ENCODE assay signal across 2 cellular contexts in genomic region chr5:172583931-172584511, GRCh38.
TF ChIP-seq lines count a peak whose summit lies in the region.

No MANE protein-coding gene starts in this region.

TF ChIP-seq in liver, 16 proteins besides CTCF, POLR2A, EP300 and RAD21 (continued from another document):
- TF ChIP-seq, protein P1, sequence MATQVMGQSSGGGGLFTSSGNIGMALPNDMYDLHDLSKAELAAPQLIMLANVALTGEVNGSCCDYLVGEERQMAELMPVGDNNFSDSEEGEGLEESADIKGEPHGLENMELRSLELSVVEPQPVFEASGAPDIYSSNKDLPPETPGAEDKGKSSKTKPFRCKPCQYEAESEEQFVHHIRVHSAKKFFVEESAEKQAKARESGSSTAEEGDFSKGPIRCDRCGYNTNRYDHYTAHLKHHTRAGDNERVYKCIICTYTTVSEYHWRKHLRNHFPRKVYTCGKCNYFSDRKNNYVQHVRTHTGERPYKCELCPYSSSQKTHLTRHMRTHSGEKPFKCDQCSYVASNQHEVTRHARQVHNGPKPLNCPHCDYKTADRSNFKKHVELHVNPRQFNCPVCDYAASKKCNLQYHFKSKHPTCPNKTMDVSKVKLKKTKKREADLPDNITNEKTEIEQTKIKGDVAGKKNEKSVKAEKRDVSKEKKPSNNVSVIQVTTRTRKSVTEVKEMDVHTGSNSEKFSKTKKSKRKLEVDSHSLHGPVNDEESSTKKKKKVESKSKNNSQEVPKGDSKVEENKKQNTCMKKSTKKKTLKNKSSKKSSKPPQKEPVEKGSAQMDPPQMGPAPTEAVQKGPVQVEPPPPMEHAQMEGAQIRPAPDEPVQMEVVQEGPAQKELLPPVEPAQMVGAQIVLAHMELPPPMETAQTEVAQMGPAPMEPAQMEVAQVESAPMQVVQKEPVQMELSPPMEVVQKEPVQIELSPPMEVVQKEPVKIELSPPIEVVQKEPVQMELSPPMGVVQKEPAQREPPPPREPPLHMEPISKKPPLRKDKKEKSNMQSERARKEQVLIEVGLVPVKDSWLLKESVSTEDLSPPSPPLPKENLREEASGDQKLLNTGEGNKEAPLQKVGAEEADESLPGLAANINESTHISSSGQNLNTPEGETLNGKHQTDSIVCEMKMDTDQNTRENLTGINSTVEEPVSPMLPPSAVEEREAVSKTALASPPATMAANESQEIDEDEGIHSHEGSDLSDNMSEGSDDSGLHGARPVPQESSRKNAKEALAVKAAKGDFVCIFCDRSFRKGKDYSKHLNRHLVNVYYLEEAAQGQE (IDR thresholded peaks at IDR 0.05): peak; percentile 72
- peak; percentile 23 for TF ChIP-seq ATF3 (IDR thresholded peaks at IDR 0.05)
- no peak for TF ChIP-seq FOXA1 (IDR thresholded peaks at IDR 0.05)
- peak; percentile 99 for TF ChIP-seq NR2F2 (IDR thresholded peaks at IDR 0.05)
- no peak for TF ChIP-seq ZBTB33 (IDR thresholded peaks at IDR 0.05)
- TF ChIP-seq MAX (IDR thresholded peaks at IDR 0.05): peak; percentile 43
- TF ChIP-seq GABPA (IDR thresholded peaks at IDR 0.05 in 1 of 2, conservative IDR thresholded peaks at IDR 0.05 in 1 of 2): peak in 1 of 2 donors; percentile 33
- peak in 1 of 2 donors; percentile 27 for TF ChIP-seq EGR1 (IDR thresholded peaks at IDR 0.05; ENCODE audit: low read depth in 2 of 2)
- TF ChIP-seq RXRA (IDR thresholded peaks at IDR 0.05): peak; percentile 67 to 76
- TF ChIP-seq SP1 (IDR thresholded peaks at IDR 0.05): peak; percentile 82
- no peak for TF ChIP-seq HNF4A (conservative IDR thresholded peaks at IDR 0.05)

TF ChIP-seq in HepG2, 621 proteins besides CTCF, POLR2A, EP300 and RAD21 (continued from another document):
- TF ChIP-seq, protein P2, sequence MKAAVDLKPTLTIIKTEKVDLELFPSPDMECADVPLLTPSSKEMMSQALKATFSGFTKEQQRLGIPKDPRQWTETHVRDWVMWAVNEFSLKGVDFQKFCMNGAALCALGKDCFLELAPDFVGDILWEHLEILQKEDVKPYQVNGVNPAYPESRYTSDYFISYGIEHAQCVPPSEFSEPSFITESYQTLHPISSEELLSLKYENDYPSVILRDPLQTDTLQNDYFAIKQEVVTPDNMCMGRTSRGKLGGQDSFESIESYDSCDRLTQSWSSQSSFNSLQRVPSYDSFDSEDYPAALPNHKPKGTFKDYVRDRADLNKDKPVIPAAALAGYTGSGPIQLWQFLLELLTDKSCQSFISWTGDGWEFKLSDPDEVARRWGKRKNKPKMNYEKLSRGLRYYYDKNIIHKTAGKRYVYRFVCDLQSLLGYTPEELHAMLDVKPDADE (CRISPR knock-in tag; IDR thresholded peaks at IDR 0.05): no peak
- TF ChIP-seq, protein P3, sequence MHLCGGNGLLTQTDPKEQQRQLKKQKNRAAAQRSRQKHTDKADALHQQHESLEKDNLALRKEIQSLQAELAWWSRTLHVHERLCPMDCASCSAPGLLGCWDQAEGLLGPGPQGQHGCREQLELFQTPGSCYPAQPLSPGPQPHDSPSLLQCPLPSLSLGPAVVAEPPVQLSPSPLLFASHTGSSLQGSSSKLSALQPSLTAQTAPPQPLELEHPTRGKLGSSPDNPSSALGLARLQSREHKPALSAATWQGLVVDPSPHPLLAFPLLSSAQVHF (CRISPR knock-in tag; IDR thresholded peaks at IDR 0.05): no peak
- TF ChIP-seq ZSCAN20 (CRISPR knock-in tag; IDR thresholded peaks at IDR 0.05; ENCODE audit: borderline replicate concordance) (no peak), ZNF576 (CRISPR knock-in tag; IDR thresholded peaks at IDR 0.05) (no peak), CC2D1A (CRISPR knock-in tag; IDR thresholded peaks at IDR 0.05) (no peak), ZNF543 (CRISPR knock-in tag; IDR thresholded peaks at IDR 0.05) (no peak), SMAD9 (CRISPR knock-in tag; IDR thresholded peaks at IDR 0.05) (no peak), MYC (CRISPR knock-in tag; IDR thresholded peaks at IDR 0.05; ENCODE audit: borderline replicate concordance) (no peak), MLX (CRISPR knock-in tag; IDR thresholded peaks at IDR 0.05) (no peak), MXI1 (IDR thresholded peaks at IDR 0.05; ENCODE audit: borderline replicate concordance, low read depth, low read length) (no peak), GATAD1 (CRISPR knock-in tag; IDR thresholded peaks at IDR 0.05) (no peak), HMGA1 (CRISPR knock-in tag; conservative IDR thresholded peaks at IDR 0.05) (no peak), MED13 (CRISPR knock-in tag; IDR thresholded peaks at IDR 0.05) (no peak)
- TF ChIP-seq, protein P4, sequence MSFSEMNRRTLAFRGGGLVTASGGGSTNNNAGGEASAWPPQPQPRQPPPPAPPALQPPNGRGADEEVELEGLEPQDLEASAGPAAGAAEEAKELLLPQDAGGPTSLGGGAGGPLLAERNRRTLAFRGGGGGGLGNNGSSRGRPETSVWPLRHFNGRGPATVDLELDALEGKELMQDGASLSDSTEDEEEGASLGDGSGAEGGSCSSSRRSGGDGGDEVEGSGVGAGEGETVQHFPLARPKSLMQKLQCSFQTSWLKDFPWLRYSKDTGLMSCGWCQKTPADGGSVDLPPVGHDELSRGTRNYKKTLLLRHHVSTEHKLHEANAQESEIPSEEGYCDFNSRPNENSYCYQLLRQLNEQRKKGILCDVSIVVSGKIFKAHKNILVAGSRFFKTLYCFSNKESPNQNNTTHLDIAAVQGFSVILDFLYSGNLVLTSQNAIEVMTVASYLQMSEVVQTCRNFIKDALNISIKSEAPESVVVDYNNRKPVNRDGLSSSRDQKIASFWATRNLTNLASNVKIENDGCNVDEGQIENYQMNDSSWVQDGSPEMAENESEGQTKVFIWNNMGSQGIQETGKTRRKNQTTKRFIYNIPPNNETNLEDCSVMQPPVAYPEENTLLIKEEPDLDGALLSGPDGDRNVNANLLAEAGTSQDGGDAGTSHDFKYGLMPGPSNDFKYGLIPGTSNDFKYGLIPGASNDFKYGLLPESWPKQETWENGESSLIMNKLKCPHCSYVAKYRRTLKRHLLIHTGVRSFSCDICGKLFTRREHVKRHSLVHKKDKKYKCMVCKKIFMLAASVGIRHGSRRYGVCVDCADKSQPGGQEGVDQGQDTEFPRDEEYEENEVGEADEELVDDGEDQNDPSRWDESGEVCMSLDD (CRISPR knock-in tag; IDR thresholded peaks at IDR 0.05; ENCODE audit: borderline replicate concordance): no peak
- TF ChIP-seq, protein P5, sequence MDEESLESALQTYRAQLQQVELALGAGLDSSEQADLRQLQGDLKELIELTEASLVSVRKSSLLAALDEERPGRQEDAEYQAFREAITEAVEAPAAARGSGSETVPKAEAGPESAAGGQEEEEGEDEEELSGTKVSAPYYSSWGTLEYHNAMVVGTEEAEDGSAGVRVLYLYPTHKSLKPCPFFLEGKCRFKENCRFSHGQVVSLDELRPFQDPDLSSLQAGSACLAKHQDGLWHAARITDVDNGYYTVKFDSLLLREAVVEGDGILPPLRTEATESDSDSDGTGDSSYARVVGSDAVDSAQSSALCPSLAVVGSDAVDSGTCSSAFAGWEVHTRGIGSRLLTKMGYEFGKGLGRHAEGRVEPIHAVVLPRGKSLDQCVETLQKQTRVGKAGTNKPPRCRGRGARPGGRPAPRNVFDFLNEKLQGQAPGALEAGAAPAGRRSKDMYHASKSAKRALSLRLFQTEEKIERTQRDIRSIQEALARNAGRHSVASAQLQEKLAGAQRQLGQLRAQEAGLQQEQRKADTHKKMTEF (CRISPR knock-in tag; IDR thresholded peaks at IDR 0.05): no peak
